Comparison of ENCODE assay signal across 18 cellular contexts in genomic region chr7:131624536-131624935, GRCh38.
A peak's percentile ranks its signal among the peaks of the same experiment; 100 is the strongest.
DNase-seq lines count a peak whose midpoint lies in the region; ATAC-seq and TF ChIP-seq lines count a peak whose summit lies in the region.
"Had no signal": no experiment of that assay in that cellular context is flagged by ENCODE, and none has a peak within 500 bp of the region (broad histone marks: within the 10 kb centered on the region; RNA-seq: fewer than 3 reads in every experiment).

No MANE protein-coding gene starts in this region.

- no peaks in the 10 kb centered on the region for H3K79me1 ChIP-seq in mesendoderm (ENCODE audit: low read length)

- H3K4me1 ChIP-seq in heart right ventricle: peaks cover 34 to 100% (median 77%) of the 10 kb centered on the region in 9 donors
- H3K4me1 ChIP-seq in mesendoderm (ENCODE audit: control insufficient read depth, low read depth, low read length): peaks cover 19% of the 10 kb centered on the region

- no peak overlapping the region for H2BK15ac ChIP-seq in mesendoderm (replicated peaks; ENCODE audit: low read depth)

- peak overlapping the region; percentile 45 for H2BK5ac ChIP-seq in mesendoderm (ENCODE audit: low read length)

- no peak overlapping the region for H4K8ac ChIP-seq in mesendoderm (ENCODE audit: low read depth, low read length)

- H3K4me3 ChIP-seq in heart right ventricle: no peak overlapping the region
- H3K4me3 ChIP-seq in mesendoderm (ENCODE audit: low read length): no peak overlapping the region

- no peaks in the 10 kb centered on the region for H3K36me3 Mint-ChIP-seq in activated CD4-positive, alpha-beta T cell treated with anti-CD3 and anti-CD28 coated beads, Interleukin-2, amount 10 ng/mL, durations not matched to agents 24 days and 14 days (ENCODE audit: low read depth)
- H3K36me3 Mint-ChIP-seq in T-helper 17 cell (ENCODE audit: low read depth): peaks cover 2% of the 10 kb centered on the region
- H3K36me3 Mint-ChIP-seq: CD4-positive, alpha-beta memory T cell had no signal

- intact Hi-C loops in heart right ventricle (cut with DNase I) (loop anchor here in 3 of 10 donors (2.0 to 10.0 kb wide), 3 partner anchors 42 to 110 kb away; partner anchors contain the start of gene PODXL (in 1 of the 3)), left ventricle myocardium superior (cut with micrococcal nuclease) (no loop called here)
- intact Hi-C loops in activated CD4-positive, alpha-beta T cell treated with anti-CD3 and anti-CD28 coated beads, Interleukin-2, amount 10 ng/mL, durations not matched to agents 24 days and 14 days (cut with micrococcal nuclease): no loop called here

- no peak overlapping the region for H3K4ac ChIP-seq in mesendoderm (ENCODE audit: low read depth, low read length)

- H3K27ac ChIP-seq in heart right ventricle: peak overlapping the region in 8 of 10 donors; percentile 28 to 87 (median 71)
- peak overlapping the region; percentile 16 for H3K27ac ChIP-seq in mesendoderm (ENCODE audit: low read depth, low read length)

- H3K27ac Mint-ChIP-seq in activated CD4-positive, alpha-beta T cell treated with anti-CD3 and anti-CD28 coated beads, Interleukin-2, amount 10 ng/mL, durations not matched to agents 24 days and 14 days: no peak overlapping the region
- no peak overlapping the region for H3K27ac Mint-ChIP-seq in T-helper 17 cell
- H3K27ac Mint-ChIP-seq: CD4-positive, alpha-beta memory T cell had no signal

- no peak overlapping the region for H3K4me2 ChIP-seq in mesendoderm (ENCODE audit: low read length)

- no peak overlapping the region for H3K9ac ChIP-seq in mesendoderm (ENCODE audit: low read length)

- H3K27me3 ChIP-seq in heart right ventricle (no peaks in the 10 kb centered on the region), mesendoderm (ENCODE audit: insufficient read depth, low read length, poor library complexity) (no peaks in the 10 kb centered on the region)

- H3K4me3 Mint-ChIP-seq in activated CD4-positive, alpha-beta T cell treated with anti-CD3 and anti-CD28 coated beads, Interleukin-2, amount 10 ng/mL, durations not matched to agents 24 days and 14 days: no peak overlapping the region
- no peak overlapping the region for H3K4me3 Mint-ChIP-seq in T-helper 17 cell
- H3K4me3 Mint-ChIP-seq: CD4-positive, alpha-beta memory T cell had no signal

- ATAC-seq in heart right ventricle (no peak), left ventricle myocardium superior (no peak), T-helper 17 cell (no peak)
- ATAC-seq: HCT116 had no signal

- peaks cover 1% of the 10 kb centered on the region for H3K27me3 Mint-ChIP-seq in activated CD4-positive, alpha-beta T cell treated with anti-CD3 and anti-CD28 coated beads, Interleukin-2, amount 10 ng/mL, durations not matched to agents 24 days and 14 days
- peaks cover 36% of the 10 kb centered on the region for H3K27me3 Mint-ChIP-seq in T-helper 17 cell

- no peaks in the 10 kb centered on the region for H3K4me1 Mint-ChIP-seq in activated CD4-positive, alpha-beta T cell treated with anti-CD3 and anti-CD28 coated beads, Interleukin-2, amount 10 ng/mL, durations not matched to agents 24 days and 14 days
- H3K4me1 Mint-ChIP-seq in T-helper 17 cell: peaks cover 7% of the 10 kb centered on the region

- peak overlapping the region; percentile 39 for H2BK120ac ChIP-seq in mesendoderm (ENCODE audit: low read depth, low read length)

- peak overlapping the region; percentile 19 for H3K18ac ChIP-seq in mesendoderm (ENCODE audit: low read length)

- 82 to 83% methylated on average over 7 of the region's 7 CpGs for WGBS in heart right ventricle, 2 donors
- WGBS in mesendoderm (ENCODE audit: extremely low coverage, insufficient coverage, low lambda C conversion rate): no CpG with 5 or more reads among the region's 7 CpGs

- no peak for TF ChIP-seq CTCF in heart right ventricle (IDR thresholded peaks at IDR 0.05)

- H3K79me2 ChIP-seq in mesendoderm (ENCODE audit: control insufficient read depth, insufficient read depth, low read length): no peaks in the 10 kb centered on the region

- H4K5ac ChIP-seq in mesendoderm (ENCODE audit: low read length): no peak overlapping the region

- no peak overlapping the region for H3K23ac ChIP-seq in mesendoderm (ENCODE audit: low read length)

- H3K56ac ChIP-seq in mesendoderm (ENCODE audit: low read length): peak overlapping the region; percentile 35

- peak overlapping the region; percentile 49 for H2AK5ac ChIP-seq in mesendoderm (ENCODE audit: low read length)

- H3K9me3 ChIP-seq in heart right ventricle (no peaks in the 10 kb centered on the region), T-helper 17 cell (ENCODE audit: control insufficient read depth, low read length, poor library complexity, severe bottlenecking) (no peaks in the 10 kb centered on the region)

- H3K36me3 ChIP-seq in heart right ventricle: no peaks in the 10 kb centered on the region
- no peaks in the 10 kb centered on the region for H3K36me3 ChIP-seq in mesendoderm (ENCODE audit: control insufficient read depth, insufficient read depth, low read length)

- no peaks in the 10 kb centered on the region for H3K9me3 Mint-ChIP-seq in activated CD4-positive, alpha-beta T cell treated with anti-CD3 and anti-CD28 coated beads, Interleukin-2, amount 10 ng/mL, durations not matched to agents 24 days and 14 days
- H3K9me3 Mint-ChIP-seq: CD4-positive, alpha-beta memory T cell had no signal

- DNase-seq in heart right ventricle (no peak), left ventricle myocardium superior (no peak), dermis blood vessel endothelial cell (peak; percentile 79), mesendoderm (no peak), T1000 (lab: John Stamatoyannopoulos, UW) (no peak), T-helper 17 cell (no peak), NCI-H226 (no peak)
- DNase-seq in activated CD4-positive, alpha-beta T cell treated with anti-CD3 and anti-CD28 coated beads, Interleukin-2, amount 10 ng/mL, durations not matched to agents 24 days and 14 days: no peak
- DNase-seq: CD4-positive, alpha-beta memory T cell; KBM-7; NCI-H1105 treated with DMSO at 0.1 percent for 48 hours; NCI-H1694 treated with DMSO at 0.1 percent for 48 hours; NCI-H510A; NCI-H748 treated with DMSO at 0.1 percent for 48 hours; OCI-M1; RPMI8226; SIG-M5 had no signal
